1 cellular context compared by ENCODE assay signal in genomic region chr17:4565209-4566141, GRCh38.
TF ChIP-seq lines count a peak whose summit lies in the region.

No MANE protein-coding gene starts in this region.

TF ChIP-seq in HEK293, 187 proteins besides CTCF, POLR2A, EP300 and RAD21 (continued from another document):
- TF ChIP-seq PRDM2 (tag by site-specific recombination; IDR thresholded peaks at IDR 0.05; ENCODE audit: borderline replicate concordance) (no peak), ZNF629 (tag by site-specific recombination; IDR thresholded peaks at IDR 0.05) (peak; percentile 31; the same call in 1 of the 2 replicates), ZNF521 (tag by site-specific recombination; IDR thresholded peaks at IDR 0.05) (no peak), ZNF169 (tag by site-specific recombination; IDR thresholded peaks at IDR 0.05) (no peak), ZBTB44 (tag by site-specific recombination; IDR thresholded peaks at IDR 0.05) (peak; percentile 22; the same call in 1 of the 2 replicates), ZNF138 (tag by site-specific recombination; IDR thresholded peaks at IDR 0.05; ENCODE audit: borderline replicate concordance) (no peak), ZNF600 (tag by site-specific recombination; IDR thresholded peaks at IDR 0.05) (no peak), ZNF114 (tag by site-specific recombination; IDR thresholded peaks at IDR 0.05) (no peak), ZNF433 (tag by site-specific recombination; IDR thresholded peaks at IDR 0.05; ENCODE audit: low read depth) (no peak), ZNF132 (tag by site-specific recombination; IDR thresholded peaks at IDR 0.05; ENCODE audit: borderline replicate concordance) (no peak), AEBP2 (tag by site-specific recombination; IDR thresholded peaks at IDR 0.05; ENCODE audit: borderline replicate concordance) (no peak), SALL2 (tag by site-specific recombination; IDR thresholded peaks at IDR 0.05; ENCODE audit: borderline replicate concordance) (no peak), GFI1B (tag by site-specific recombination; IDR thresholded peaks at IDR 0.05) (no peak), SCRT1 (tag by site-specific recombination; IDR thresholded peaks at IDR 0.05; ENCODE audit: borderline replicate concordance) (no peak), ZNF664 (tag by site-specific recombination; IDR thresholded peaks at IDR 0.05) (no peak), ZNF398 (tag by site-specific recombination; IDR thresholded peaks at IDR 0.05) (no peak), ZNF362 (tag by site-specific recombination; IDR thresholded peaks at IDR 0.05) (0 out of 2 replicates have a peak, but pooled peaks have one; percentile 14), YY2 (tag by site-specific recombination; IDR thresholded peaks at IDR 0.05) (no peak), ZNF558 (tag by site-specific recombination; IDR thresholded peaks at IDR 0.05) (no peak), ZNF221 (tag by site-specific recombination; IDR thresholded peaks at IDR 0.05; ENCODE audit: borderline replicate concordance) (no peak), ZBTB26 (tag by site-specific recombination; optimal IDR thresholded peaks at IDR 0.05) (no peak), ZNF366 (tag by site-specific recombination; conservative IDR thresholded peaks at IDR 0.05) (peak; percentile 69), ZBTB17 (tag by site-specific recombination; IDR thresholded peaks at IDR 0.05) (0 out of 2 replicates have a peak, but pooled peaks have one; percentile 24), ZBTB48 (tag by site-specific recombination; IDR thresholded peaks at IDR 0.05) (no peak), ZNF335 (tag by site-specific recombination; conservative IDR thresholded peaks at IDR 0.05) (peak; percentile 90), ZNF10 (tag by site-specific recombination; IDR thresholded peaks at IDR 0.05) (no peak), ZNF654 (tag by site-specific recombination; IDR thresholded peaks at IDR 0.05; ENCODE audit: low read depth) (peak; percentile 56), ZNF501 (tag by site-specific recombination; IDR thresholded peaks at IDR 0.05) (no peak), ZNF623 (tag by site-specific recombination; IDR thresholded peaks at IDR 0.05) (no peak), ZNF660 (tag by site-specific recombination; IDR thresholded peaks at IDR 0.05) (no peak; the same call in 1 of the 2 replicates), ZBTB8A (tag by site-specific recombination; IDR thresholded peaks at IDR 0.05) (no peak), ZNF341 (tag by site-specific recombination; IDR thresholded peaks at IDR 0.05; ENCODE audit: low read depth) (no peak), ZNF548 (tag by site-specific recombination; IDR thresholded peaks at IDR 0.05) (no peak), ZNF561 (tag by site-specific recombination; IDR thresholded peaks at IDR 0.05; ENCODE audit: borderline replicate concordance) (peak; percentile 47; the same call in 1 of the 2 replicates), IKZF3 (tag by site-specific recombination; IDR thresholded peaks at IDR 0.05) (peak; percentile 85)
- TF ChIP-seq, protein P1, sequence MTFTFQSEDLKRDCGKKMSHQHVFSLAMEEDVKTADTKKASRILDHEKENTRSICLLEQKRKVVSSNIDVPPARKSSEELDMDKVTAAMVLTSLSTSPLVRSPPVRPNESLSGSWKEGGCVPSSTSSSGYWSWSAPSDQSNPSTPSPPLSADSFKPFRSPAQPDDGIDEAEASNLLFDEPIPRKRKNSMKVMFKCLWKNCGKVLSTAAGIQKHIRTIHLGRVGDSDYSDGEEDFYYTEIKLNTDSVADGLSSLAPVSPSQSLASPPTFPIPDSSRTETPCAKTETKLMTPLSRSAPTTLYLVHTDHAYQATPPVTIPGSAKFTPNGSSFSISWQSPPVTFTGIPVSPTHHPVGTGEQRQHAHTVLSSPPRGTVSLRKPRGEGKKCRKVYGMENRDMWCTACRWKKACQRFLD (tag by site-specific recombination; IDR thresholded peaks at IDR 0.05) = no peak
- TF ChIP-seq, protein P2, sequence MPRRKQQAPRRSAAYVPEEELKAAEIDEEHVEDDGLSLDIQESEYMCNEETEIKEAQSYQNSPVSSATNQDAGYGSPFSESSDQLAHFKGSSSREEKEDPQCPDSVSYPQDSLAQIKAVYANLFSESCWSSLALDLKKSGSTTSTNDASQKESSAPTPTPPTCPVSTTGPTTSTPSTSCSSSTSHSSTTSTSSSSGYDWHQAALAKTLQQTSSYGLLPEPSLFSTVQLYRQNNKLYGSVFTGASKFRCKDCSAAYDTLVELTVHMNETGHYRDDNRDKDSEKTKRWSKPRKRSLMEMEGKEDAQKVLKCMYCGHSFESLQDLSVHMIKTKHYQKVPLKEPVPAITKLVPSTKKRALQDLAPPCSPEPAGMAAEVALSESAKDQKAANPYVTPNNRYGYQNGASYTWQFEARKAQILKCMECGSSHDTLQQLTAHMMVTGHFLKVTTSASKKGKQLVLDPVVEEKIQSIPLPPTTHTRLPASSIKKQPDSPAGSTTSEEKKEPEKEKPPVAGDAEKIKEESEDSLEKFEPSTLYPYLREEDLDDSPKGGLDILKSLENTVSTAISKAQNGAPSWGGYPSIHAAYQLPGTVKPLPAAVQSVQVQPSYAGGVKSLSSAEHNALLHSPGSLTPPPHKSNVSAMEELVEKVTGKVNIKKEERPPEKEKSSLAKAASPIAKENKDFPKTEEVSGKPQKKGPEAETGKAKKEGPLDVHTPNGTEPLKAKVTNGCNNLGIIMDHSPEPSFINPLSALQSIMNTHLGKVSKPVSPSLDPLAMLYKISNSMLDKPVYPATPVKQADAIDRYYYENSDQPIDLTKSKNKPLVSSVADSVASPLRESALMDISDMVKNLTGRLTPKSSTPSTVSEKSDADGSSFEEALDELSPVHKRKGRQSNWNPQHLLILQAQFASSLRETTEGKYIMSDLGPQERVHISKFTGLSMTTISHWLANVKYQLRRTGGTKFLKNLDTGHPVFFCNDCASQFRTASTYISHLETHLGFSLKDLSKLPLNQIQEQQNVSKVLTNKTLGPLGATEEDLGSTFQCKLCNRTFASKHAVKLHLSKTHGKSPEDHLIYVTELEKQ (tag by site-specific recombination; IDR thresholded peaks at IDR 0.05; ENCODE audit: borderline replicate concordance) = no peak
- TF ChIP-seq, protein P3, sequence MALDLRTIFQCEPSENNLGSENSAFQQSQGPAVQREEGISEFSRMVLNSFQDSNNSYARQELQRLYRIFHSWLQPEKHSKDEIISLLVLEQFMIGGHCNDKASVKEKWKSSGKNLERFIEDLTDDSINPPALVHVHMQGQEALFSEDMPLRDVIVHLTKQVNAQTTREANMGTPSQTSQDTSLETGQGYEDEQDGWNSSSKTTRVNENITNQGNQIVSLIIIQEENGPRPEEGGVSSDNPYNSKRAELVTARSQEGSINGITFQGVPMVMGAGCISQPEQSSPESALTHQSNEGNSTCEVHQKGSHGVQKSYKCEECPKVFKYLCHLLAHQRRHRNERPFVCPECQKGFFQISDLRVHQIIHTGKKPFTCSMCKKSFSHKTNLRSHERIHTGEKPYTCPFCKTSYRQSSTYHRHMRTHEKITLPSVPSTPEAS (tag by site-specific recombination; IDR thresholded peaks at IDR 0.05) = no peak
- TF ChIP-seq, protein P4, sequence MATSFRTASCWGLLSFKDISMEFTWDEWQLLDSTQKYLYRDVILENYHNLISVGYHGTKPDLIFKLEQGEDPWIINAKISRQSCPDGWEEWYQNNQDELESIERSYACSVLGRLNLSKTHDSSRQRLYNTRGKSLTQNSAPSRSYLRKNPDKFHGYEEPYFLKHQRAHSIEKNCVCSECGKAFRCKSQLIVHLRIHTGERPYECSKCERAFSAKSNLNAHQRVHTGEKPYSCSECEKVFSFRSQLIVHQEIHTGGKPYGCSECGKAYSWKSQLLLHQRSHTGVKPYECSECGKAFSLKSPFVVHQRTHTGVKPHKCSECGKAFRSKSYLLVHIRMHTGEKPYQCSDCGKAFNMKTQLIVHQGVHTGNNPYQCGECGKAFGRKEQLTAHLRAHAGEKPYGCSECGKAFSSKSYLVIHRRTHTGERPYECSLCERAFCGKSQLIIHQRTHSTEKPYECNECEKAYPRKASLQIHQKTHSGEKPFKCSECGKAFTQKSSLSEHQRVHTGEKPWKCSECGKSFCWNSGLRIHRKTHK (tag by site-specific recombination; IDR thresholded peaks at IDR 0.05) = no peak
TF ChIP-seq in HEK293: peak in this region for 15.
